Comparison of ENCODE assay signal across 1 cellular context in the genomic region with DNA sequence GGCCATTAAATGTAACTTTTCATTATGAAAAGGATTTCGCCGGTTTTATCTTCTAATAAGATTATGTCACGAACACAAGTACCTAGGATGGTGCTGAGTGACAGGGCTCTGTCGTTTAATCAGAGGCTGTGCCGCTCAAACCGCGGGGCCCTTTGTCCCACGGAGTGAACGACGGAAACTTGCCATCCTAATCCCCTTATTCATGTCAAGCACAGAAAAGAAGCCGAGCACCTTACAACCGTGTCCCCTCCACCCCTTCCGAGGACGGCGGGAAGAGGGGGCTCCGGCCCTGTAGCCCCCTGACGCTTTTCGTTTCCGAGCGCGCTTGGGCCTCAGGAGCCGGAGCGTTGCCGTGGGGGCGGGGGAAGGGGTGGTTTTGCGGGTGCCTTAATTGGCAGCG.
TF ChIP-seq lines count a peak whose summit lies in the region.

No MANE protein-coding gene starts in this region.

TF ChIP-seq in H1, 55 proteins besides CTCF, POLR2A, EP300 and RAD21:
- TF ChIP-seq PHF8 (conservative IDR thresholded peaks at IDR 0.05; ENCODE audit: low read depth, low read length) (no peak), TEAD4 (IDR thresholded peaks at IDR 0.05; ENCODE audit: low read depth, low read length) (no peak), TAF7 (optimal IDR thresholded peaks at IDR 0.05; ENCODE audit: borderline replicate concordance, low read depth, low read length) (no peak), SUZ12 (IDR thresholded peaks at IDR 0.05; ENCODE audit: low read length) (no peak), EGR1 (IDR thresholded peaks at IDR 0.05; ENCODE audit: borderline replicate concordance, low read depth, low read length) (no peak), RNF2 (IDR thresholded peaks at IDR 0.05; ENCODE audit: borderline replicate concordance, low read depth, low read length, missing control alignments, poor library complexity, severe bottlenecking) (peak; percentile 73), BCL11A (IDR thresholded peaks at IDR 0.05; ENCODE audit: low read depth in 2 of 2, low read length in 2 of 2) (no peak), KDM1A (IDR thresholded peaks at IDR 0.05; ENCODE audit: borderline replicate concordance, low read length) (0 out of 2 replicates have a peak, but pooled peaks have one; percentile 35)
- TF ChIP-seq, protein P1, sequence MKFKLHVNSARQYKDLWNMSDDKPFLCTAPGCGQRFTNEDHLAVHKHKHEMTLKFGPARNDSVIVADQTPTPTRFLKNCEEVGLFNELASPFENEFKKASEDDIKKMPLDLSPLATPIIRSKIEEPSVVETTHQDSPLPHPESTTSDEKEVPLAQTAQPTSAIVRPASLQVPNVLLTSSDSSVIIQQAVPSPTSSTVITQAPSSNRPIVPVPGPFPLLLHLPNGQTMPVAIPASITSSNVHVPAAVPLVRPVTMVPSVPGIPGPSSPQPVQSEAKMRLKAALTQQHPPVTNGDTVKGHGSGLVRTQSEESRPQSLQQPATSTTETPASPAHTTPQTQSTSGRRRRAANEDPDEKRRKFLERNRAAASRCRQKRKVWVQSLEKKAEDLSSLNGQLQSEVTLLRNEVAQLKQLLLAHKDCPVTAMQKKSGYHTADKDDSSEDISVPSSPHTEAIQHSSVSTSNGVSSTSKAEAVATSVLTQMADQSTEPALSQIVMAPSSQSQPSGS (IDR thresholded peaks at IDR 0.05; ENCODE audit: low read length): no peak
